1 cellular context compared by ENCODE assay signal in genomic region chr1:35269989-35270289, GRCh38.
TF ChIP-seq lines count a peak whose summit lies in the region.

No MANE protein-coding gene starts in this region.

TF ChIP-seq in H1, 55 proteins besides CTCF, POLR2A, EP300 and RAD21:
- TF ChIP-seq CHD7 (IDR thresholded peaks at IDR 0.05; ENCODE audit: insufficient replicate concordance, low read length) (no peak), KDM4A (IDR thresholded peaks at IDR 0.05; ENCODE audit: low read depth, low read length, severe bottlenecking) (no peak), EZH2 (IDR thresholded peaks at IDR 0.05; ENCODE audit: low read depth, low read length, severe bottlenecking) (no peak), BCL11A (IDR thresholded peaks at IDR 0.05; ENCODE audit: low read depth in 2 of 2, low read length in 2 of 2) (no peak), SUZ12 (IDR thresholded peaks at IDR 0.05; ENCODE audit: low read length) (no peak), TCF12 (IDR thresholded peaks at IDR 0.05; ENCODE audit: low read depth, low read length) (no peak), TAF7 (optimal IDR thresholded peaks at IDR 0.05; ENCODE audit: borderline replicate concordance, low read depth, low read length) (no peak), RNF2 (IDR thresholded peaks at IDR 0.05; ENCODE audit: borderline replicate concordance, low read depth, low read length, missing control alignments, poor library complexity, severe bottlenecking) (no peak), ASH2L (IDR thresholded peaks at IDR 0.05; ENCODE audit: low read length) (no peak), HDAC2 (IDR thresholded peaks at IDR 0.05; ENCODE audit: borderline replicate concordance in 1 of 2, low read depth in 2 of 2, low read length in 2 of 2) (no peak)
